In genomic region chr20:25165128-25165527, GRCh38 we compare ENCODE assay signal across 9 cellular contexts.
"Had no signal": no experiment of that assay in that cellular context is flagged by ENCODE, and none has a peak within 500 bp of the region (broad histone marks: within the 10 kb centered on the region; RNA-seq: fewer than 3 reads in every experiment).

No MANE protein-coding gene starts in this region.

- H3K27ac ChIP-seq: VCaP, WERI-Rb-1 had no signal

- H3K36me3 ChIP-seq: WERI-Rb-1 had no signal

- ATAC-seq: activated CD4-positive, alpha-beta T cell treated with anti-CD3 and anti-CD28 coated beads for 36 hours; activated CD4-positive, CD25-positive, alpha-beta regulatory T cell treated with anti-CD3 and anti-CD28 coated beads, Interleukin-2, amount 50 U/mL, for 24 hours; activated CD8-positive, alpha-beta memory T cell treated with anti-CD3 and anti-CD28 coated beads, Interleukin-2, amount 10 ng/mL, durations not matched to agents 7 days and 5 days; activated CD8-positive, alpha-beta T cell treated with anti-CD3 and anti-CD28 coated beads for 36 hours; activated CD8-positive, alpha-beta T cell treated with anti-CD3 and anti-CD28 coated beads, Interleukin-2, amount 10 ng/mL, durations not matched to agents 7 days and 5 days; T-helper 17 cell; WTC11 had no signal
